ENCODE assay signal across 23 cellular contexts in the genomic region with DNA sequence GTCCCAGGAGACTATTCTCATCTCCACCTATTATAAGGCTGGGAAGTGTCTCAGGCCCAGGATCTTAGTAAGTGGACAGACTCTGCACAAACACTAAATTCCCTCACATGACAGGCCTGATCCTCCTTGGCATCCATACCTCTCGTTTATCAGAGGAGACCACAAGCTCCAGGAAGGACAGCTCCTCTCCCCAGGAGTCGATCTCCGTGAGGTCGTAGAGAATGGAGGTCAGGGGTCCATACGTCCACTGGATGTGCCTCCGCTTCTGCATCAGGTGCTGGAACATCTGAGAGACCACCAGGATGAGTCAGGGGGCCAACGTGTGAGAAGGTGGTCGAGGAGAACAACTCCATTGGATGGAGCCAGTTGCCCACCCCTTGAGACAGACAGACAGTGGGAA. TPM values are rescaled to one million over a fixed set of nuclear protein-coding genes. Genes with fewer than 3 reads are reported as not detected.
A peak's percentile ranks its signal among the peaks of the same experiment; 100 is the strongest.
DNase-seq lines count a peak whose midpoint lies in the region; ATAC-seq and TF ChIP-seq lines count a peak whose summit lies in the region.
"Had no signal": no experiment of that assay in that cellular context is flagged by ENCODE, and none has a peak within 500 bp of the region (broad histone marks: within the 10 kb centered on the region; RNA-seq: fewer than 3 reads in every experiment).

No MANE protein-coding gene starts in this region.

- peak overlapping the region; percentile 59 to 85 for H3K4me3 Mint-ChIP-seq in CD14-positive monocyte

- H3K27ac ChIP-seq in VCaP = peak overlapping the region; percentile 52
- peak overlapping the region; percentile 58 for H3K27ac ChIP-seq in lower lobe of right lung
- peak overlapping the region; percentile 57 to 78 (median 74) for H3K27ac ChIP-seq in upper lobe of left lung
- H3K27ac ChIP-seq in esophagus squamous epithelium = peak overlapping the region in 2 of 4 donors; percentile 9 to 39

- H3K36me3 ChIP-seq in lower lobe of right lung (no peaks in the 10 kb centered on the region), upper lobe of left lung (no peaks in the 10 kb centered on the region), esophagus squamous epithelium (no peaks in the 10 kb centered on the region)

- intact Hi-C loops in CD14-positive monocyte (cut with micrococcal nuclease) = no loop called here
- intact Hi-C loops in lower lobe of right lung (cut with DNase I) = no loop called here
- intact Hi-C loops in esophagus squamous epithelium (cut with DNase I) = no loop called here

- H3K27me3 ChIP-seq in lower lobe of right lung (ENCODE audit: low read depth) (no peaks in the 10 kb centered on the region), upper lobe of left lung (no peaks in the 10 kb centered on the region), esophagus squamous epithelium (no peaks in the 10 kb centered on the region)

- 78 to 81% methylated on average over 8 of the region's 8 CpGs for WGBS in upper lobe of left lung, 2 donors
- WGBS in esophagus squamous epithelium, 2 donors = 56 to 84% methylated on average over 3 of the region's 8 CpGs

- no peak for TF ChIP-seq CTCF in CD14-positive monocyte (IDR thresholded peaks at IDR 0.05)
- TF ChIP-seq CTCF in VCaP (conservative IDR thresholded peaks at IDR 0.05) = no peak
- no peak for TF ChIP-seq CTCF in lower lobe of right lung (IDR thresholded peaks at IDR 0.05)
- no peak for TF ChIP-seq CTCF in upper lobe of left lung (IDR thresholded peaks at IDR 0.05)
- TF ChIP-seq CTCF in esophagus squamous epithelium (IDR thresholded peaks at IDR 0.05) = no peak

- H3K36me3 Mint-ChIP-seq in CD14-positive monocyte = peaks cover 6 to 8% of the 10 kb centered on the region in 2 donors

- H3K27me3 Mint-ChIP-seq in CD14-positive monocyte (ENCODE audit: low read depth in 3 of 3) = peaks cover 0 to 8% (median under 1%) of the 10 kb centered on the region in 3 donors

- no peak for TF ChIP-seq EP300 in upper lobe of left lung (IDR thresholded peaks at IDR 0.05)

- no peak for ATAC-seq in lower lobe of right lung
- ATAC-seq in upper lobe of left lung (ENCODE audit: low FRiP score in 2 of 2) = no peak
- ATAC-seq in HG02571 (IDR thresholded peaks at IDR 0.05; ENCODE audit: unreplicated experiment) = no peak
- no peak for ATAC-seq in GM18868 (IDR thresholded peaks at IDR 0.05; ENCODE audit: unreplicated experiment)
- ATAC-seq: PC-3 had no signal

- H3K9me3 ChIP-seq in lower lobe of right lung (no peaks in the 10 kb centered on the region), upper lobe of left lung (no peaks in the 10 kb centered on the region), esophagus squamous epithelium (no peaks in the 10 kb centered on the region)

- no peak for TF ChIP-seq POLR2A in upper lobe of left lung (IDR thresholded peaks at IDR 0.05)
- TF ChIP-seq POLR2A in esophagus squamous epithelium (IDR thresholded peaks at IDR 0.05) = no peak

- no peak for DNase-seq in CD14-positive monocyte (ENCODE audit: low spot score)
- DNase-seq in lower lobe of right lung = no peak
- no peak for DNase-seq in upper lobe of left lung
- DNase-seq in esophagus squamous epithelium (lab: John Stamatoyannopoulos, UW) = no peak
- DNase-seq in GM19240 (ENCODE audit: insufficient read length, low spot score) = no peak
- DNase-seq: C1 segment of cervical spinal cord, DMS53, GOT3, HCEC 1CT, NCI-H1105 treated with DMSO at 0.1 percent for 48 hours, NCI-H1694, NCI-H2081, NCI-H2171 treated with DMSO at 0.1 percent for 48 hours, NCI-H446, NCI-H526, PC-3, Right ventricle myocardium superior had no signal

- peaks cover 32% of the 10 kb centered on the region for H3K4me1 Mint-ChIP-seq in CD14-positive monocyte

- no peaks in the 10 kb centered on the region for H3K4me1 ChIP-seq in lower lobe of right lung
- no peaks in the 10 kb centered on the region for H3K4me1 ChIP-seq in upper lobe of left lung
- H3K4me1 ChIP-seq in esophagus squamous epithelium = peaks cover 0 to 4% (median 0%) of the 10 kb centered on the region in 3 donors

- H3K27ac Mint-ChIP-seq in CD14-positive monocyte = peak overlapping the region; percentile 92 to 98 (median 96)

- H3K4me3 ChIP-seq in lower lobe of right lung = no peak overlapping the region
- no peak overlapping the region for H3K4me3 ChIP-seq in upper lobe of left lung
- no peak overlapping the region for H3K4me3 ChIP-seq in esophagus squamous epithelium

- H3K9me3 Mint-ChIP-seq in CD14-positive monocyte = peaks cover 21 to 43% (median 32%) of the 10 kb centered on the region in 7 donors

RNA-seq across cellular contexts. Expression of a gene that starts 5.6 kb away (rescaled TPM):
- polyA plus RNA-seq in CD14-positive monocyte = not detected
- total RNA-seq in lower lobe of right lung = not detected
- not detected for total RNA-seq in upper lobe of left lung
- not detected for total RNA-seq in esophagus squamous epithelium
- total RNA-seq: M059J, PC-3, Right ventricle myocardium superior, RPMI7951, SK-MEL-5 had no signal

RNA-seq across cellular contexts. Expression of a gene that starts 11.3 kb away (rescaled TPM):
- polyA plus RNA-seq in CD14-positive monocyte = not detected
- total RNA-seq in lower lobe of right lung (not detected), upper lobe of left lung (not detected), esophagus squamous epithelium (not detected)
- total RNA-seq: M059J, PC-3, Right ventricle myocardium superior, RPMI7951, SK-MEL-5 had no signal

RNA-seq across cellular contexts. Expression of a gene that starts 34.2 kb away (rescaled TPM):
- polyA plus RNA-seq in CD14-positive monocyte = not detected
- total RNA-seq in lower lobe of right lung = 1.6 TPM
- 10 to 100 TPM in 1 of 6 donors, 1 to 10 TPM in 3, under 1 TPM in 1, not detected in 1; 0.11 to 13.0 (median 3.1) TPM for total RNA-seq in upper lobe of left lung
- total RNA-seq in esophagus squamous epithelium = 1 to 10 TPM in 1 of 4 donors, under 1 TPM in 2, not detected in 1; 0.09 to 3.6 (median 0.53) TPM
- total RNA-seq: M059J, RPMI7951, SK-MEL-5 had no signal

RNA-seq across cellular contexts. Expression of a gene that starts 42.4 kb away (rescaled TPM):
- polyA plus RNA-seq in CD14-positive monocyte = not detected
- total RNA-seq in lower lobe of right lung (0.21 TPM), upper lobe of left lung (1 to 10 TPM in 2 of 6 donors, under 1 TPM in 4; 0.23 to 1.5 (median 0.68) TPM), esophagus squamous epithelium (1 to 10 TPM in 3 of 4 donors, under 1 TPM in 1; 0.79 to 6.9 (median 4.5) TPM)
- total RNA-seq: M059J, Right ventricle myocardium superior, RPMI7951, SK-MEL-5 had no signal
